ENCODE assay signal across 19 cellular contexts in genomic region chr3:170643831-170644230, GRCh38. TPM values are rescaled to one million over a fixed set of nuclear protein-coding genes. Genes with fewer than 3 reads are reported as not detected.
"Had no signal": no experiment of that assay in that cellular context is flagged by ENCODE, and none has a peak within 500 bp of the region (broad histone marks: within the 10 kb centered on the region; RNA-seq: fewer than 3 reads in every experiment).

No MANE protein-coding gene starts in this region.

- FAIRE-seq: urothelium cell line had no signal

- H3K4me3 ChIP-seq: ascending aorta, gastroesophageal sphincter, heart right ventricle, lung, tibial artery had no signal

- H3K4me1 ChIP-seq: gastroesophageal sphincter had no signal

- DNase-seq: activated CD4-positive, alpha-beta T cell treated with anti-CD3 and anti-CD28 coated beads, Interleukin-2, amount 10 ng/mL, durations not matched to agents 7 days and 5 days; activated CD8-positive, alpha-beta T cell treated with anti-CD3 and anti-CD28 coated beads, Interleukin-2, amount 10 ng/mL, durations not matched to agents 7 days and 5 days; activated effector memory CD4-positive, alpha-beta T cell treated with Interleukin-2 at 50 U/mL for 16 hours; activated naive CD4-positive, alpha-beta T cell treated with anti-CD3 and anti-CD28 coated beads, Interleukin-2, amount 50 U/mL, for 16 hours; activated T-cell treated with anti-CD3 and anti-CD28 coated beads, Interleukin-2, amount 50 U/mL, for 4 hours; effector CD8-positive, alpha-beta T cell; immature natural killer cell; kidney glomerular epithelial cell; natural killer cell; stimulated activated naive B cell treated with anti-CD40 and anti-IgM and Interleukin-4, amounts not matched to agents 10 μg/mL and 1 μg/mL and 100 μg/mL, for 72 hours; T-helper 1 cell; T-helper 9 cell had no signal

- H3K27me3 ChIP-seq: ascending aorta, gastroesophageal sphincter, heart right ventricle, tibial artery had no signal

- H3K9me3 ChIP-seq: ascending aorta, gastroesophageal sphincter, heart right ventricle, tibial artery had no signal

- ATAC-seq: activated CD8-positive, alpha-beta T cell treated with anti-CD3 and anti-CD28 coated beads, Interleukin-2, amount 10 ng/mL, durations not matched to agents 7 days and 5 days; activated T-cell treated with anti-CD3 and anti-CD28 coated beads, Interleukin-2, amount 50 U/mL, for 4 hours; esophagus mucosa; gastroesophageal sphincter; natural killer cell; stimulated activated naive B cell treated with anti-CD40 and anti-IgM and Interleukin-4, amounts not matched to agents 10 μg/mL and 1 μg/mL and 100 μg/mL, for 72 hours had no signal

- H3K36me3 ChIP-seq: ascending aorta, gastroesophageal sphincter, heart right ventricle, tibial artery had no signal

- H3K27ac ChIP-seq: ascending aorta, gastroesophageal sphincter, tibial artery had no signal

RNA-seq across cellular contexts. Expression of gene SLC7A14, which starts 58.0 kb away (rescaled TPM):
- total RNA-seq: activated CD4-positive, alpha-beta T cell treated with anti-CD3 and anti-CD28 coated beads, Interleukin-2, amount 10 ng/mL, durations not matched to agents 7 days and 5 days; activated CD8-positive, alpha-beta T cell treated with anti-CD3 and anti-CD28 coated beads, Interleukin-2, amount 10 ng/mL, durations not matched to agents 7 days and 5 days; activated T-cell treated with anti-CD3 and anti-CD28 coated beads, Interleukin-2, amount 50 U/mL, for 4 hours; ascending aorta; esophagus mucosa; heart right ventricle; natural killer cell had no signal
- polyA plus RNA-seq: immature natural killer cell had no signal
